Comparison of ENCODE assay signal across 18 cellular contexts in the genomic region with DNA sequence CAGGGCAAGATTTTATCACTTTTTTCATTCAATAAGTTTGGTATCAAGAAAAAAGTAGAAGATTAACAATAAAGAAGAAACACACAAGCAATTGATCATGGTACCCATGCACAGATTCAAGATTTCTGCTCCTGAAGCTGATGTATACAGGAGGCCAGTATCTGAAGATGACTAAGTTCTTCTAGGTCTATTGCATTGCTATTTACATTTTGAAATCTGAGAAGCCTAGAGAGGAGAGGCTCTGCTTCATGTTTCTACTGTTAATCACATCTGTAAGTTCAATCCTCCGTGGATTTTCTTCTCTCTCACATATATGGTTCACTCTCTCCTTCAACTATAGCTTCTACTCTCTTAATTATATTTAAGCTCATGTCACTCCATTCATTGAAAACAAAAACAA.
DNase-seq lines count a peak whose midpoint lies in the region; ATAC-seq and TF ChIP-seq lines count a peak whose summit lies in the region.
"Had no signal": no experiment of that assay in that cellular context is flagged by ENCODE, and none has a peak within 500 bp of the region (broad histone marks: within the 10 kb centered on the region; RNA-seq: fewer than 3 reads in every experiment).

No MANE protein-coding gene starts in this region.

- no peaks in the 10 kb centered on the region for H3K4me1 ChIP-seq in left ventricle myocardium inferior
- H3K4me1 ChIP-seq: Caco-2 had no signal

- intact Hi-C loops in left ventricle myocardium inferior (cut with micrococcal nuclease) = no loop called here

- no peak for ATAC-seq in HG02610 (IDR thresholded peaks at IDR 0.05; ENCODE audit: unreplicated experiment)
- ATAC-seq: SK-N-SH treated with all-trans-retinoic acid at 6 μM for 48 hours had no signal

- H3K4me3 ChIP-seq in epithelial cell of esophagus (ENCODE audit: low read length) = no peak overlapping the region
- H3K4me3 ChIP-seq in skeletal muscle cell (ENCODE audit: low read depth, low read length) = no peak overlapping the region
- no peak overlapping the region for H3K4me3 ChIP-seq in left ventricle myocardium inferior

- no peaks in the 10 kb centered on the region for H3K36me3 ChIP-seq in left ventricle myocardium inferior

- H3K27me3 ChIP-seq in left ventricle myocardium inferior (ENCODE audit: low read depth) = no peaks in the 10 kb centered on the region

- H3K9me3 ChIP-seq in left ventricle myocardium inferior (replicated peaks) = peaks cover 20% of the 10 kb centered on the region

- peak; percentile 10 for DNase-seq in NCI-H748 (lab: John Stamatoyannopoulos, UW; ENCODE audit: unreplicated experiment)
- DNase-seq in NCI-H748 treated with DMSO at 0.1 percent for 48 hours (lab: John Stamatoyannopoulos, UW) = no peak
- DNase-seq in NCI-H69 (lab: John Stamatoyannopoulos, UW) = peak; percentile 20
- peak; percentile 76 for DNase-seq in epithelial cell of esophagus (ENCODE audit: low read depth)
- DNase-seq in skeletal muscle cell (ENCODE audit: low read depth) = peak; percentile 10
- DNase-seq in left ventricle myocardium inferior = no peak
- no peak for DNase-seq in medulla oblongata (ENCODE audit: extremely low spot score)
- DNase-seq: Caco-2; CD4-positive, CD25-positive, alpha-beta regulatory T cell; DMS79; H9; NCI-H1417 treated with DMSO at 0.1 percent for 48 hours; NCI-H1930; NCI-H524 treated with DMSO at 0.1 percent for 48 hours; SHP77 treated with DMSO at 0.1 percent for 48 hours had no signal

- TF ChIP-seq CTCF in epithelial cell of esophagus (IDR thresholded peaks at IDR 0.05; ENCODE audit: insufficient read depth, low read depth, low read length, missing control alignments) (no peak), left ventricle myocardium inferior (IDR thresholded peaks at IDR 0.05; ENCODE audit: borderline replicate concordance) (no peak)

- H3K27ac ChIP-seq in left ventricle myocardium inferior (replicated peaks) = no peak overlapping the region
- H3K27ac ChIP-seq: HL-60 had no signal

Comparison
In these comparisons a context has a peak if more than half of its experiments do, and no peak if none do; other contexts are left out.
1. DNase-seq: peak in NCI-H748 (single experiment), NCI-H69 (single experiment), epithelial cell of esophagus (single experiment) and skeletal muscle cell (single experiment); none in NCI-H748 treated with DMSO at 0.1 percent for 48 hours (single experiment), left ventricle myocardium inferior (single experiment) and medulla oblongata (single experiment).